In the genomic region with DNA sequence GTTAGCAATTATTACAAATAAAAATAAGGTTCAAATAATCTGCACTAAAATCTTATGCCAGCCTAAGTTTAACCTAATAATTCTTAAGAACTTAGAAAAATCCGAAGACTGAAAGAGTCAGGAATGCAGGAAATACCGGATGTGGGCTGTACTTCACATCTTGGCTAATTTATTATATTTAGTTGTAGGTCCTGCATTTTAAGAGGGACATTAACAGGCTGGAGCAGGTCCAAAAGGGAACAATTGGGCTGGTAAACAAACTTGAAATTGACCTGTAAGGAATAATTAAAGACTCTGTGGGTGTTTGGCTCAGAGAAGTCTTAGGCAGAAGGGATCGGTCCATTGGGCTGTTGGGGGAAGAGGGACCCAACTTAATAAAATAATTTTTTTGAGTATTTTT, we compare ENCODE assay signal across 28 cellular contexts. TPM values are rescaled to one million over a fixed set of nuclear protein-coding genes. Genes with fewer than 3 reads are reported as not detected.
DNase-seq lines count a peak whose midpoint lies in the region; ATAC-seq and TF ChIP-seq lines count a peak whose summit lies in the region.
"Had no signal": no experiment of that assay in that cellular context is flagged by ENCODE, and none has a peak within 500 bp of the region (broad histone marks: within the 10 kb centered on the region; RNA-seq: fewer than 3 reads in every experiment).

No MANE protein-coding gene starts in this region.

- H3K4me1 ChIP-seq in ascending aorta (peaks cover 8 to 20% of the 10 kb centered on the region in 2 donors), osteoblast (ENCODE audit: insufficient read depth, low read length) (no peaks in the 10 kb centered on the region)
- H3K4me1 ChIP-seq: BE2C, right lobe of liver, suprapubic skin, vagina had no signal

- H3K4me2 ChIP-seq in osteoblast (ENCODE audit: insufficient read depth, low read length), result no peak overlapping the region

- H3K4me3 Mint-ChIP-seq in Calu3 (ENCODE audit: low read depth, unreplicated experiment), result no peak overlapping the region
- H3K4me3 Mint-ChIP-seq: T-helper 2 cell treated with Interferon-gamma antibody and Interleukin-4, amounts not matched to agents 5 μg/mL and 100 μg/mL, for 36 hours had no signal

- H3K27me3 Mint-ChIP-seq in Calu3 (ENCODE audit: unreplicated experiment), result peaks cover 71% of the 10 kb centered on the region

- no peak overlapping the region for H3K4me3 ChIP-seq in ascending aorta
- H3K4me3 ChIP-seq in osteoblast (ENCODE audit: insufficient read depth, low read length), result no peak overlapping the region
- no peak overlapping the region for H3K4me3 ChIP-seq in brain microvascular endothelial cell (ENCODE audit: low read depth, low read length)
- H3K4me3 ChIP-seq: dorsolateral prefrontal cortex, GM12878, ovary, right lobe of liver, suprapubic skin, vagina had no signal

- no peak for TF ChIP-seq CTCF in ascending aorta (IDR thresholded peaks at IDR 0.05)
- TF ChIP-seq CTCF in osteoblast (IDR thresholded peaks at IDR 0.05; ENCODE audit: extremely low read depth, low read depth, low read length), result no peak
- no peak for TF ChIP-seq CTCF in brain microvascular endothelial cell (IDR thresholded peaks at IDR 0.05; ENCODE audit: low read depth, low read length, missing control alignments)
- no peak for TF ChIP-seq CTCF in Calu3 (IDR thresholded peaks at IDR 0.05; ENCODE audit: unreplicated experiment)

- H3K27ac ChIP-seq in ascending aorta (peak overlapping the region; percentile 8 to 22), osteoblast (ENCODE audit: low read depth, low read length) (no peak overlapping the region), brain microvascular endothelial cell (no peak overlapping the region)
- H3K27ac ChIP-seq: dorsolateral prefrontal cortex, ovary, right lobe of liver, suprapubic skin, vagina had no signal

- BruUV-seq in Calu3 (replicated peaks; lab: Mats Ljungman, UMichigan), result no TSS peak

- no peaks in the 10 kb centered on the region for H3K4me1 Mint-ChIP-seq in Calu3 (ENCODE audit: low read depth, unreplicated experiment)

- H3K36me3 ChIP-seq in ascending aorta (no peaks in the 10 kb centered on the region), osteoblast (ENCODE audit: insufficient read depth, low read length) (no peaks in the 10 kb centered on the region), brain microvascular endothelial cell (replicated peaks) (no peaks in the 10 kb centered on the region)
- H3K36me3 ChIP-seq: BE2C, ovary, right lobe of liver, suprapubic skin, vagina had no signal

- in situ Hi-C loops in brain microvascular endothelial cell (cut with HindIII; ENCODE audit: low pct_ligation_motif_present, low sequenced_read_pairs), result no loop called here

- intact Hi-C loops in ascending aorta (cut with DNase I) (no loop called here), Calu3 (cut with micrococcal nuclease; ENCODE audit: unreplicated experiment) (no loop called here)

- H3K79me2 ChIP-seq in osteoblast (ENCODE audit: insufficient read depth, low read length), result no peaks in the 10 kb centered on the region

- DNase-seq in DMS153 treated with DMSO at 0.1 percent for 48 hours (lab: John Stamatoyannopoulos, UW; ENCODE audit: unreplicated experiment) (peak; percentile 0), DMS153 (lab: John Stamatoyannopoulos, UW) (no peak), M059J (ENCODE audit: low read depth) (peak; percentile 65), ascending aorta (ENCODE audit: low spot score in 2 of 2) (no peak), osteoblast (ENCODE audit: insufficient read length, low spot score, missing footprints) (peak; percentile 44), brain microvascular endothelial cell (no peak), Calu3 (no peak)
- DNase-seq: 8988T; activated CD4-positive, alpha-beta T cell treated with anti-CD3 and anti-CD28 coated beads, Interleukin-2, amount 50 U/mL, for 4 hours; activated effector memory CD4-positive, alpha-beta T cell treated with anti-CD3 and anti-CD28 coated beads, Interleukin-2, amount 50 U/mL, for 16 hours; BE2C; dorsolateral prefrontal cortex; hypothalamus; KG1; NCI-H2081 treated with DMSO at 0.1 percent for 48 hours; NCI-H526 treated with DMSO at 0.1 percent for 48 hours; ovary; right lobe of liver; stimulated activated CD4-positive, alpha-beta T cell treated with anti-CD3 and anti-CD28 coated beads, Interleukin-15, amount 100 ng/mL, for 24 hours had no signal

- H3K27ac Mint-ChIP-seq in Calu3 (ENCODE audit: unreplicated experiment), result no peak overlapping the region
- H3K27ac Mint-ChIP-seq: T-helper 2 cell treated with Interferon-gamma antibody and Interleukin-4, amounts not matched to agents 5 μg/mL and 100 μg/mL, for 36 hours had no signal

- H3K27me3 ChIP-seq in ascending aorta, result no peaks in the 10 kb centered on the region
- H3K27me3 ChIP-seq in osteoblast (ENCODE audit: insufficient read depth, low read length), result no peaks in the 10 kb centered on the region
- no peaks in the 10 kb centered on the region for H3K27me3 ChIP-seq in brain microvascular endothelial cell (replicated peaks)
- H3K27me3 ChIP-seq: BE2C, ovary, right lobe of liver, suprapubic skin, vagina had no signal

- no peak overlapping the region for H2AFZ ChIP-seq in osteoblast (ENCODE audit: low read length)

- no peaks in the 10 kb centered on the region for H3K36me3 Mint-ChIP-seq in Calu3 (ENCODE audit: insufficient read depth, unreplicated experiment)

- no peak for TF ChIP-seq POLR2A in GM18505 (IDR thresholded peaks at IDR 0.05; ENCODE audit: borderline replicate concordance, extremely low read depth, insufficient read depth, insufficient read length)

- no peaks in the 10 kb centered on the region for H4K20me1 ChIP-seq in osteoblast (ENCODE audit: insufficient read depth, low read length)

- H3K9me3 ChIP-seq in ascending aorta, result no peaks in the 10 kb centered on the region
- H3K9me3 ChIP-seq in osteoblast (ENCODE audit: low read depth, low read length), result no peaks in the 10 kb centered on the region
- H3K9me3 ChIP-seq: BE2C, ovary, right lobe of liver, suprapubic skin, vagina had no signal

- ATAC-seq in GM18505 (IDR thresholded peaks at IDR 0.05; ENCODE audit: unreplicated experiment), result no peak
- ATAC-seq: GM12878, right lobe of liver had no signal

- H3K9me3 Mint-ChIP-seq in Calu3 (ENCODE audit: low read depth, unreplicated experiment), result no peaks in the 10 kb centered on the region
- H3K9me3 Mint-ChIP-seq: T-helper 2 cell treated with Interferon-gamma antibody and Interleukin-4, amounts not matched to agents 5 μg/mL and 100 μg/mL, for 36 hours had no signal

- CTCF ChIA-PET in Calu3 (lab: Charles Lee), result no interaction called here

RNA-seq across cellular contexts. Expression of gene GLRA1, which starts 18.4 kb away (rescaled TPM):
- not detected in 2 replicates for total RNA-seq in M059J (2014; rRNA removed; shearing (Covaris generic))
- not detected for total RNA-seq in ascending aorta
- not detected in 2 replicates for total RNA-seq in osteoblast
- total RNA-seq in Calu3 (2022), result not detected in 2 replicates
- total RNA-seq: cardiac septum, epithelial cell of proximal tubule, GM12878, H4, ovary, right lobe of liver, SK-MEL-5, suprapubic skin, vagina had no signal

Comparison
In these comparisons a context has a peak if more than half of its experiments do, and no peak if none do; other contexts are left out.
1. DNase-seq: peak in DMS153 treated with DMSO at 0.1 percent for 48 hours (single experiment), M059J (single experiment) and osteoblast (single experiment); none in DMS153 (single experiment), ascending aorta (0 of 2), brain microvascular endothelial cell (single experiment) and Calu3 (single experiment).
2. H3K27ac ChIP-seq: peak in ascending aorta (2 of 2); none in osteoblast (single experiment) and brain microvascular endothelial cell (single experiment).